ENCODE assay signal across 1 cellular context in the genomic region with DNA sequence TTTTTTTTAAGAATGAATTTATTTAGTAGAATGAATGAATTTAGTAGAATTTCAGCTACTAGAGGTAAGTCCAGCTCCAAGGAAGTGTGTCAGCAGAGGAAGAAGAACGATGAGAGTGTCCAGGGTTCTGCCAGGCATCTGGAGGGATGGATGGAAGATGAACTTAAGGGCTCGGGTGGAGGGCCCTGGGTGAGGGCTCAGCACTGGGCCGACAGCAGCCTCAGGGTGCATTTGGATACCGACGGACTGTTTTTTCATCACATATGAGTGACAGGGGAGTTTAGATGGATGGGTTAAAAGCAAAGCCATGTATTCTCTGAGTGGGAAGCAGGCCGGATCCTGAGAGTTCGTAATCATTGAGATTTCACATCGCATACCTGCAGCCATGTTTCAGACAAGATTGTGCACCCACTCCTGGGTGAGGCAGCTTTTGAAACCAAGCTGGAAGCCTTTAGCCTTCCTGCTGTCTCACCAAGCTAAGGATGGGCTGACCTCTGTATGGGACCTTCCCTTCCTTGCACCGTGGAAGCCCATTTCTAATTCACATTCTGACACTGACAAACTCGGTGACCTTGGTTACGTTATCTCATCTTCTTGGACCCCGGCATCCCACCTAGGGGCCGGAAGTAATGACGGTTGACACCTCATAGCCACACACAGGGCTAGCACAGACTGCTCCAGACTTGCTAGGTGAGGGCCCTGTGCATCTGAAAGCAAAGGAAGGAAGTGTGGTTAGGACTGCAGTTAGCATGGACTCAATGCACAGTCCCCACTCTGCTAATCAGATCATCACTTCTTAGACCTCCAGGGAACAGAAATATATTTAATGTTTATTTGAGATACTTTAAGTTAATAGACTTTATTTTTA.
TF ChIP-seq lines count a peak whose summit lies in the region.

No MANE protein-coding gene starts in this region.

TF ChIP-seq in WTC11, 78 proteins besides CTCF, POLR2A, EP300 and RAD21 (continued from another document):
- TF ChIP-seq, protein P1, sequence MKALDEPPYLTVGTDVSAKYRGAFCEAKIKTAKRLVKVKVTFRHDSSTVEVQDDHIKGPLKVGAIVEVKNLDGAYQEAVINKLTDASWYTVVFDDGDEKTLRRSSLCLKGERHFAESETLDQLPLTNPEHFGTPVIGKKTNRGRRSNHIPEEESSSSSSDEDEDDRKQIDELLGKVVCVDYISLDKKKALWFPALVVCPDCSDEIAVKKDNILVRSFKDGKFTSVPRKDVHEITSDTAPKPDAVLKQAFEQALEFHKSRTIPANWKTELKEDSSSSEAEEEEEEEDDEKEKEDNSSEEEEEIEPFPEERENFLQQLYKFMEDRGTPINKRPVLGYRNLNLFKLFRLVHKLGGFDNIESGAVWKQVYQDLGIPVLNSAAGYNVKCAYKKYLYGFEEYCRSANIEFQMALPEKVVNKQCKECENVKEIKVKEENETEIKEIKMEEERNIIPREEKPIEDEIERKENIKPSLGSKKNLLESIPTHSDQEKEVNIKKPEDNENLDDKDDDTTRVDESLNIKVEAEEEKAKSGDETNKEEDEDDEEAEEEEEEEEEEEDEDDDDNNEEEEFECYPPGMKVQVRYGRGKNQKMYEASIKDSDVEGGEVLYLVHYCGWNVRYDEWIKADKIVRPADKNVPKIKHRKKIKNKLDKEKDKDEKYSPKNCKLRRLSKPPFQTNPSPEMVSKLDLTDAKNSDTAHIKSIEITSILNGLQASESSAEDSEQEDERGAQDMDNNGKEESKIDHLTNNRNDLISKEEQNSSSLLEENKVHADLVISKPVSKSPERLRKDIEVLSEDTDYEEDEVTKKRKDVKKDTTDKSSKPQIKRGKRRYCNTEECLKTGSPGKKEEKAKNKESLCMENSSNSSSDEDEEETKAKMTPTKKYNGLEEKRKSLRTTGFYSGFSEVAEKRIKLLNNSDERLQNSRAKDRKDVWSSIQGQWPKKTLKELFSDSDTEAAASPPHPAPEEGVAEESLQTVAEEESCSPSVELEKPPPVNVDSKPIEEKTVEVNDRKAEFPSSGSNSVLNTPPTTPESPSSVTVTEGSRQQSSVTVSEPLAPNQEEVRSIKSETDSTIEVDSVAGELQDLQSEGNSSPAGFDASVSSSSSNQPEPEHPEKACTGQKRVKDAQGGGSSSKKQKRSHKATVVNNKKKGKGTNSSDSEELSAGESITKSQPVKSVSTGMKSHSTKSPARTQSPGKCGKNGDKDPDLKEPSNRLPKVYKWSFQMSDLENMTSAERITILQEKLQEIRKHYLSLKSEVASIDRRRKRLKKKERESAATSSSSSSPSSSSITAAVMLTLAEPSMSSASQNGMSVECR (CRISPR knock-in tag; IDR thresholded peaks at IDR 0.05; ENCODE audit: borderline replicate concordance) = no peak
- TF ChIP-seq, protein P2, sequence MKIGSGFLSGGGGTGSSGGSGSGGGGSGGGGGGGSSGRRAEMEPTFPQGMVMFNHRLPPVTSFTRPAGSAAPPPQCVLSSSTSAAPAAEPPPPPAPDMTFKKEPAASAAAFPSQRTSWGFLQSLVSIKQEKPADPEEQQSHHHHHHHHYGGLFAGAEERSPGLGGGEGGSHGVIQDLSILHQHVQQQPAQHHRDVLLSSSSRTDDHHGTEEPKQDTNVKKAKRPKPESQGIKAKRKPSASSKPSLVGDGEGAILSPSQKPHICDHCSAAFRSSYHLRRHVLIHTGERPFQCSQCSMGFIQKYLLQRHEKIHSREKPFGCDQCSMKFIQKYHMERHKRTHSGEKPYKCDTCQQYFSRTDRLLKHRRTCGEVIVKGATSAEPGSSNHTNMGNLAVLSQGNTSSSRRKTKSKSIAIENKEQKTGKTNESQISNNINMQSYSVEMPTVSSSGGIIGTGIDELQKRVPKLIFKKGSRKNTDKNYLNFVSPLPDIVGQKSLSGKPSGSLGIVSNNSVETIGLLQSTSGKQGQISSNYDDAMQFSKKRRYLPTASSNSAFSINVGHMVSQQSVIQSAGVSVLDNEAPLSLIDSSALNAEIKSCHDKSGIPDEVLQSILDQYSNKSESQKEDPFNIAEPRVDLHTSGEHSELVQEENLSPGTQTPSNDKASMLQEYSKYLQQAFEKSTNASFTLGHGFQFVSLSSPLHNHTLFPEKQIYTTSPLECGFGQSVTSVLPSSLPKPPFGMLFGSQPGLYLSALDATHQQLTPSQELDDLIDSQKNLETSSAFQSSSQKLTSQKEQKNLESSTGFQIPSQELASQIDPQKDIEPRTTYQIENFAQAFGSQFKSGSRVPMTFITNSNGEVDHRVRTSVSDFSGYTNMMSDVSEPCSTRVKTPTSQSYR (CRISPR knock-in tag; IDR thresholded peaks at IDR 0.05) = no peak
- TF ChIP-seq, protein P3, sequence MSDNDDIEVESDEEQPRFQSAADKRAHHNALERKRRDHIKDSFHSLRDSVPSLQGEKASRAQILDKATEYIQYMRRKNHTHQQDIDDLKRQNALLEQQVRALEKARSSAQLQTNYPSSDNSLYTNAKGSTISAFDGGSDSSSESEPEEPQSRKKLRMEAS (CRISPR knock-in tag; IDR thresholded peaks at IDR 0.05) = no peak
- no peak for TF ChIP-seq ZNF138 (CRISPR knock-in tag; conservative IDR thresholded peaks at IDR 0.05)
- TF ChIP-seq, protein P4, sequence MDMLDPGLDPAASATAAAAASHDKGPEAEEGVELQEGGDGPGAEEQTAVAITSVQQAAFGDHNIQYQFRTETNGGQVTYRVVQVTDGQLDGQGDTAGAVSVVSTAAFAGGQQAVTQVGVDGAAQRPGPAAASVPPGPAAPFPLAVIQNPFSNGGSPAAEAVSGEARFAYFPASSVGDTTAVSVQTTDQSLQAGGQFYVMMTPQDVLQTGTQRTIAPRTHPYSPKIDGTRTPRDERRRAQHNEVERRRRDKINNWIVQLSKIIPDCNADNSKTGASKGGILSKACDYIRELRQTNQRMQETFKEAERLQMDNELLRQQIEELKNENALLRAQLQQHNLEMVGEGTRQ (CRISPR knock-in tag; IDR thresholded peaks at IDR 0.05) = no peak
- no peak for TF ChIP-seq FOXK1 (CRISPR knock-in tag; IDR thresholded peaks at IDR 0.05)
- TF ChIP-seq SP1 (CRISPR knock-in tag; conservative IDR thresholded peaks at IDR 0.05) = no peak
- TF ChIP-seq, protein P5, sequence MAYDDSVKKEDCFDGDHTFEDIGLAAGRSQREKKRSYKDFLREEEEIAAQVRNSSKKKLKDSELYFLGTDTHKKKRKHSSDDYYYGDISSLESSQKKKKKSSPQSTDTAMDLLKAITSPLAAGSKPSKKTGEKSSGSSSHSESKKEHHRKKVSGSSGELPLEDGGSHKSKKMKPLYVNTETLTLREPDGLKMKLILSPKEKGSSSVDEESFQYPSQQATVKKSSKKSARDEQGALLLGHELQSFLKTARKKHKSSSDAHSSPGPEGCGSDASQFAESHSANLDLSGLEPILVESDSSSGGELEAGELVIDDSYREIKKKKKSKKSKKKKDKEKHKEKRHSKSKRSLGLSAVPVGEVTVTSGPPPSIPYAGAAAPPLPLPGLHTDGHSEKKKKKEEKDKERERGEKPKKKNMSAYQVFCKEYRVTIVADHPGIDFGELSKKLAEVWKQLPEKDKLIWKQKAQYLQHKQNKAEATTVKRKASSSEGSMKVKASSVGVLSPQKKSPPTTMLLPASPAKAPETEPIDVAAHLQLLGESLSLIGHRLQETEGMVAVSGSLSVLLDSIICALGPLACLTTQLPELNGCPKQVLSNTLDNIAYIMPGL (CRISPR knock-in tag; IDR thresholded peaks at IDR 0.05) = no peak
- no peak for TF ChIP-seq NR2C2 (CRISPR knock-in tag; IDR thresholded peaks at IDR 0.05)
- TF ChIP-seq ZNF219 (CRISPR knock-in tag; IDR thresholded peaks at IDR 0.05; ENCODE audit: borderline replicate concordance) = no peak
- TF ChIP-seq, protein P6, sequence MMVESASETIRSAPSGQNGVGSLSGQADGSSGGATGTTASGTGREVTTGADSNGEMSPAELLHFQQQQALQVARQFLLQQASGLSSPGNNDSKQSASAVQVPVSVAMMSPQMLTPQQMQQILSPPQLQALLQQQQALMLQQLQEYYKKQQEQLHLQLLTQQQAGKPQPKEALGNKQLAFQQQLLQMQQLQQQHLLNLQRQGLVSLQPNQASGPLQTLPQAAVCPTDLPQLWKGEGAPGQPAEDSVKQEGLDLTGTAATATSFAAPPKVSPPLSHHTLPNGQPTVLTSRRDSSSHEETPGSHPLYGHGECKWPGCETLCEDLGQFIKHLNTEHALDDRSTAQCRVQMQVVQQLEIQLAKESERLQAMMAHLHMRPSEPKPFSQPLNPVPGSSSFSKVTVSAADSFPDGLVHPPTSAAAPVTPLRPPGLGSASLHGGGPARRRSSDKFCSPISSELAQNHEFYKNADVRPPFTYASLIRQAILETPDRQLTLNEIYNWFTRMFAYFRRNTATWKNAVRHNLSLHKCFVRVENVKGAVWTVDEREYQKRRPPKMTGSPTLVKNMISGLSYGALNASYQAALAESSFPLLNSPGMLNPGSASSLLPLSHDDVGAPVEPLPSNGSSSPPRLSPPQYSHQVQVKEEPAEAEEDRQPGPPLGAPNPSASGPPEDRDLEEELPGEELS (CRISPR knock-in tag; IDR thresholded peaks at IDR 0.05) = no peak
- TF ChIP-seq ZNF317 (CRISPR knock-in tag; IDR thresholded peaks at IDR 0.05; ENCODE audit: borderline replicate concordance, low read depth) = no peak
- TF ChIP-seq ZNF671 (CRISPR knock-in tag; IDR thresholded peaks at IDR 0.05) = no peak
- TF ChIP-seq, protein P7, sequence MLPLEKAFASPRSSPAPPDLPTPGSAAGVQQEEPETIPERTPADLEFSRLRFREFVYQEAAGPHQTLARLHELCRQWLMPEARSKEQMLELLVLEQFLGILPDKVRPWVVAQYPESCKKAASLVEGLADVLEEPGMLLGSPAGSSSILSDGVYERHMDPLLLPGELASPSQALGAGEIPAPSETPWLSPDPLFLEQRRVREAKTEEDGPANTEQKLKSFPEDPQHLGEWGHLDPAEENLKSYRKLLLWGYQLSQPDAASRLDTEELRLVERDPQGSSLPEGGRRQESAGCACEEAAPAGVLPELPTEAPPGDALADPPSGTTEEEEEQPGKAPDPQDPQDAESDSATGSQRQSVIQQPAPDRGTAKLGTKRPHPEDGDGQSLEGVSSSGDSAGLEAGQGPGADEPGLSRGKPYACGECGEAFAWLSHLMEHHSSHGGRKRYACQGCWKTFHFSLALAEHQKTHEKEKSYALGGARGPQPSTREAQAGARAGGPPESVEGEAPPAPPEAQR (CRISPR knock-in tag; IDR thresholded peaks at IDR 0.05) = no peak
- TF ChIP-seq, protein P8, sequence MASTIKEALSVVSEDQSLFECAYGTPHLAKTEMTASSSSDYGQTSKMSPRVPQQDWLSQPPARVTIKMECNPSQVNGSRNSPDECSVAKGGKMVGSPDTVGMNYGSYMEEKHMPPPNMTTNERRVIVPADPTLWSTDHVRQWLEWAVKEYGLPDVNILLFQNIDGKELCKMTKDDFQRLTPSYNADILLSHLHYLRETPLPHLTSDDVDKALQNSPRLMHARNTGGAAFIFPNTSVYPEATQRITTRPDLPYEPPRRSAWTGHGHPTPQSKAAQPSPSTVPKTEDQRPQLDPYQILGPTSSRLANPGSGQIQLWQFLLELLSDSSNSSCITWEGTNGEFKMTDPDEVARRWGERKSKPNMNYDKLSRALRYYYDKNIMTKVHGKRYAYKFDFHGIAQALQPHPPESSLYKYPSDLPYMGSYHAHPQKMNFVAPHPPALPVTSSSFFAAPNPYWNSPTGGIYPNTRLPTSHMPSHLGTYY (CRISPR knock-in tag; IDR thresholded peaks at IDR 0.05) = no peak
- TF ChIP-seq PRRX2 (CRISPR knock-in tag; IDR thresholded peaks at IDR 0.05) = no peak
